In the genomic region with DNA sequence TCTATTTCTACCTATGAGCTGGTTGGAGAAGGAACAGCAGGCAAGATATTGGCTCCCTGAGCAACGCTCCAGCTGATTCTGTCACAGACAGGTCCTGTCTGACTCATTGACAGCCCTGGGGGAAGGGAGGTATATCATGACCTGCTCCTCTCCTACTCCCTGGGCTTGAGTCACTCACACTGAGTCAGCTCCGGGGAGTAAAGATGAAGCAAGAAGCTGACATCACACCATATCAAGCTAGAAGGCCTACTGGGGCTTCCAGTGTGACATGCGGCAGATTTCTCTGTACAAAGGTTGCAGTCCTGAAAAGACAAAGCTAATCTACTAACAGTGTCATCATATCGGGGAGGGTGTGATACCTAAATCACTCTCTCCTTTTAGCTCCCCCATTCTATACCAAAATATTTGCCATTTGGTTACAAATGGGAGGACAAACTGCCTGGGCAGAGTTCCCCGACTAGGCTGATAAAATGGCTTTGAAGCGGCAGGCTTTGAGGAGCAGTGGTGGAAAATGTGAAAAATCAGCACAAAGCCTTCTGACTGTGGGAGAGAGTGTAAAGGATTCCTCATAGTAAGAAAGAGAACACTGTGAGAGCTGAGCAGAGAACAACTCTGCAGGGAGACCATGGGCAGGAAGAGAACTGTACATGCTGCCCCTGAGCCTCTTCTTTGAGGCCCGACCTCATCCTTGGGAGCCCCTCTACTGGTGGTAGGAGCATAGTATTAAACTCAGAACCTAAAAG, we compare ENCODE assay signal across 8 cellular contexts. TPM values are rescaled to one million over a fixed set of nuclear protein-coding genes. Genes with fewer than 3 reads are reported as not detected.
DNase-seq lines count a peak whose midpoint lies in the region; FAIRE-seq and TF ChIP-seq lines count a peak whose summit lies in the region.

No MANE protein-coding gene starts in this region.

- dilution Hi-C loops in keratinocyte (cut with MboI; ENCODE audit: extremely low pct_ligation_motif_present, low sequenced_read_pairs): no loop called here

- no peaks in the 10 kb centered on the region for H3K9me3 Mint-ChIP-seq in T-helper 1 cell treated with Interleukin-12 subunit alpha and Interleukin-12 subunit beta and Interleukin-4 antibody, amounts not matched to agents 30 μg/mL and 1 μg/mL, for 36 hours

- DNase-seq in H4 (ENCODE audit: low spot score): peak; percentile 97
- peak; percentile 94 for DNase-seq in astrocyte of the cerebellum (ENCODE audit: low read depth)
- DNase-seq in keratinocyte (ENCODE audit: low read depth, low spot score): peak; percentile 97
- peak; percentile 53 to 84 (median 72) for DNase-seq in stimulated activated CD4-positive, alpha-beta T cell treated with anti-CD3 and anti-CD28 coated beads, Interleukin-1b, Interleukin-23, amount 100 ng/mL, for 24 hours (ENCODE audit: low read depth in 4 of 4, low spot score in 1 of 4)
- DNase-seq in GDM1 (lab: John Stamatoyannopoulos, UW): no peak
- no peak for DNase-seq in NCI-H1436 (lab: John Stamatoyannopoulos, UW)
- DNase-seq in hippocampal formation (lab: John Stamatoyannopoulos, UW): no peak

- H3K4me2 ChIP-seq in keratinocyte (ENCODE audit: control insufficient read depth, extremely low read depth, insufficient read depth, low read depth, low read length): peak overlapping the region; percentile 59

- peaks cover 23% of the 10 kb centered on the region for H3K4me1 ChIP-seq in keratinocyte (ENCODE audit: control insufficient read depth, extremely low read depth, insufficient read depth, low read length)

- peaks cover 9% of the 10 kb centered on the region for H3K9me1 ChIP-seq in keratinocyte (ENCODE audit: control insufficient read depth, extremely low read depth, insufficient read depth, low read length)

- FAIRE-seq in keratinocyte (lab: Jason Lieb, UNC): peak; percentile 98

- H4K20me1 ChIP-seq in keratinocyte (ENCODE audit: control insufficient read depth, extremely low read depth, insufficient read depth, low read length): peaks cover 7% of the 10 kb centered on the region

- peak overlapping the region; percentile 96 for H3K27ac ChIP-seq in keratinocyte (ENCODE audit: control insufficient read depth, insufficient read depth, low read length)

- no peaks in the 10 kb centered on the region for H3K9me3 ChIP-seq in keratinocyte (ENCODE audit: control insufficient read depth, low read depth, low read length)

- no peaks in the 10 kb centered on the region for H3K27me3 ChIP-seq in keratinocyte (ENCODE audit: control insufficient read depth, extremely low read depth, insufficient read depth, low read length)

- H3K27ac Mint-ChIP-seq in T-helper 1 cell treated with Interleukin-12 subunit alpha and Interleukin-12 subunit beta and Interleukin-4 antibody, amounts not matched to agents 30 μg/mL and 1 μg/mL, for 36 hours: peak overlapping the region; percentile 85

- peaks cover 11% of the 10 kb centered on the region for H3K79me2 ChIP-seq in keratinocyte (ENCODE audit: control insufficient read depth, insufficient read depth, low read length)

- in situ Hi-C loops in astrocyte of the cerebellum (cut with HindIII; ENCODE audit: low sequenced_read_pairs): no loop called here

- peaks cover 62% of the 10 kb centered on the region for H3K36me3 Mint-ChIP-seq in T-helper 1 cell treated with Interleukin-12 subunit alpha and Interleukin-12 subunit beta and Interleukin-4 antibody, amounts not matched to agents 30 μg/mL and 1 μg/mL, for 36 hours (ENCODE audit: low read depth)

- H2AFZ ChIP-seq in keratinocyte (ENCODE audit: control insufficient read depth, low read length): no peak overlapping the region

- peaks cover 29% of the 10 kb centered on the region for H3K4me1 Mint-ChIP-seq in T-helper 1 cell treated with Interleukin-12 subunit alpha and Interleukin-12 subunit beta and Interleukin-4 antibody, amounts not matched to agents 30 μg/mL and 1 μg/mL, for 36 hours (ENCODE audit: low read depth)

- H3K36me3 ChIP-seq in keratinocyte (ENCODE audit: control insufficient read depth in 2 of 2, extremely low read depth in 1 of 2, insufficient read depth in 2 of 2, low read length in 2 of 2): peaks cover 36 to 69% of the 10 kb centered on the region in 2 experiments

- H3K9ac ChIP-seq in keratinocyte (ENCODE audit: control insufficient read depth, extremely low read depth, insufficient read depth, low read length): peak overlapping the region; percentile 66

- H3K4me3 ChIP-seq in astrocyte of the cerebellum (ENCODE audit: low read depth, low read length): no peak overlapping the region
- H3K4me3 ChIP-seq in keratinocyte (ENCODE audit: control insufficient read depth in 2 of 3, extremely low read depth in 1 of 3, insufficient read depth in 2 of 3, low read depth in 1 of 3, low read length in 3 of 3): peak overlapping the region in 1 of 3 experiments; percentile 25

- TF ChIP-seq CTCF in astrocyte of the cerebellum (IDR thresholded peaks at IDR 0.05; ENCODE audit: low read depth, low read length, missing control alignments): peak; percentile 3
- TF ChIP-seq CTCF in keratinocyte (optimal IDR thresholded peaks at IDR 0.05 in 1 of 3, IDR thresholded peaks at IDR 0.05 in 1 of 3, conservative IDR thresholded peaks at IDR 0.05 in 1 of 3; ENCODE audit: extremely low read depth in 1 of 3, insufficient read depth in 2 of 3, low read length in 3 of 3): no peak

- H3K4me3 Mint-ChIP-seq in T-helper 1 cell treated with Interleukin-12 subunit alpha and Interleukin-12 subunit beta and Interleukin-4 antibody, amounts not matched to agents 30 μg/mL and 1 μg/mL, for 36 hours: no peak overlapping the region

- no peaks in the 10 kb centered on the region for H3K27me3 Mint-ChIP-seq in T-helper 1 cell treated with Interleukin-12 subunit alpha and Interleukin-12 subunit beta and Interleukin-4 antibody, amounts not matched to agents 30 μg/mL and 1 μg/mL, for 36 hours (ENCODE audit: low read depth)

RNA-seq across cellular contexts. Expression of gene PI4KB, which starts 15.5 kb away (rescaled TPM):
- total RNA-seq in H4 (2014; rRNA removed; shearing (Covaris generic)): 19.7 and 21.2 TPM in 2 replicates
- 40.9 to 61.0 TPM (median 58.1 TPM) in 3 replicates for polyA plus RNA-seq in keratinocyte
- 22.9 TPM for polyA plus RNA-seq in keratinocyte (2011; ENCODE audit: low read depth)
- 34.5 and 38.4 TPM in 2 replicates for polyA plus RNA-seq in keratinocyte (2011; cell fraction: cytosol; rRNA removed)
- polyA plus RNA-seq in keratinocyte (2011; cell fraction: nucleus; rRNA removed): 64.3 and 69.3 TPM in 2 replicates
- 30.6 and 33.6 TPM in 2 replicates for polyA plus RNA-seq in keratinocyte (2012; ENCODE audit: low replicate concordance)
- polyA minus RNA-seq in keratinocyte: 76.7 to 92.6 TPM (median 91.5 TPM) in 3 replicates
- 62.7 TPM for polyA minus RNA-seq in keratinocyte (2011; cell fraction: cytosol; rRNA and poly(A)+ RNA removed)
- 49.9 and 61.5 TPM in 2 replicates for polyA minus RNA-seq in keratinocyte (2011; cell fraction: nucleus; rRNA and poly(A)+ RNA removed)

RNA-seq across cellular contexts. Expression of gene ZNF687, which starts 29.7 kb away (rescaled TPM):
- total RNA-seq in H4 (2014; rRNA removed; shearing (Covaris generic)): 7.4 and 8.7 TPM in 2 replicates
- 7.3 to 11.4 TPM (median 10.9 TPM) in 3 replicates for polyA plus RNA-seq in keratinocyte
- 4.7 TPM for polyA plus RNA-seq in keratinocyte (2011; ENCODE audit: low read depth)
- 5.7 and 7.7 TPM in 2 replicates for polyA plus RNA-seq in keratinocyte (2011; cell fraction: cytosol; rRNA removed)
- polyA plus RNA-seq in keratinocyte (2011; cell fraction: nucleus; rRNA removed): 16.5 and 20.4 TPM in 2 replicates
- 8.8 and 10.5 TPM in 2 replicates for polyA plus RNA-seq in keratinocyte (2012; ENCODE audit: low replicate concordance)
- polyA minus RNA-seq in keratinocyte: 21.9 to 58.5 TPM (median 28.3 TPM) in 3 replicates
- 24.4 TPM for polyA minus RNA-seq in keratinocyte (2011; cell fraction: cytosol; rRNA and poly(A)+ RNA removed)
- polyA minus RNA-seq in keratinocyte (2011; cell fraction: nucleus; rRNA and poly(A)+ RNA removed): 28.9 and 29.3 TPM in 2 replicates

RNA-seq across cellular contexts. Expression of gene RFX5, which starts 35.3 kb away (rescaled TPM):
- total RNA-seq in H4 (2014; rRNA removed; shearing (Covaris generic)): 49.6 and 49.7 TPM in 2 replicates
- polyA plus RNA-seq in keratinocyte: 35.0 to 61.9 TPM (median 55.4 TPM) in 3 replicates
- 3.4 TPM for polyA plus RNA-seq in keratinocyte (2011; ENCODE audit: low read depth)
- polyA plus RNA-seq in keratinocyte (2011; cell fraction: cytosol; rRNA removed): 28.6 and 48.7 TPM in 2 replicates
- 68.3 and 71.6 TPM in 2 replicates for polyA plus RNA-seq in keratinocyte (2011; cell fraction: nucleus; rRNA removed)
- 11.1 and 28.3 TPM in 2 replicates for polyA plus RNA-seq in keratinocyte (2012; ENCODE audit: low replicate concordance)
- 51.3 to 174 TPM (median 62.4 TPM) in 3 replicates for polyA minus RNA-seq in keratinocyte
- polyA minus RNA-seq in keratinocyte (2011; cell fraction: cytosol; rRNA and poly(A)+ RNA removed): 34.5 TPM
- 31.4 and 44.1 TPM in 2 replicates for polyA minus RNA-seq in keratinocyte (2011; cell fraction: nucleus; rRNA and poly(A)+ RNA removed)

RNA-seq across cellular contexts. Expression of gene PSMD4, which starts 57.2 kb away (rescaled TPM):
- 319 TPM in 2 replicates for total RNA-seq in H4 (2014; rRNA removed; shearing (Covaris generic))
- 195 to 223 TPM (median 219 TPM) in 3 replicates for polyA plus RNA-seq in keratinocyte
- polyA plus RNA-seq in keratinocyte (2011; ENCODE audit: low read depth): 83.5 TPM
- polyA plus RNA-seq in keratinocyte (2011; cell fraction: cytosol; rRNA removed): 161 and 185 TPM in 2 replicates
- 161 and 166 TPM in 2 replicates for polyA plus RNA-seq in keratinocyte (2011; cell fraction: nucleus; rRNA removed)
- polyA plus RNA-seq in keratinocyte (2012; ENCODE audit: low replicate concordance): 117 and 196 TPM in 2 replicates
- polyA minus RNA-seq in keratinocyte: 114 to 164 TPM (median 164 TPM) in 3 replicates
- polyA minus RNA-seq in keratinocyte (2011; cell fraction: cytosol; rRNA and poly(A)+ RNA removed): 98.0 TPM
- 34.0 and 55.1 TPM in 2 replicates for polyA minus RNA-seq in keratinocyte (2011; cell fraction: nucleus; rRNA and poly(A)+ RNA removed)

Comparison
In these comparisons a context has a peak if more than half of its experiments do, and no peak if none do; other contexts are left out.
1. DNase-seq: peak in H4 (single experiment), astrocyte of the cerebellum (single experiment), keratinocyte (single experiment) and stimulated activated CD4-positive, alpha-beta T cell treated with anti-CD3 and anti-CD28 coated beads, Interleukin-1b, Interleukin-23, amount 100 ng/mL, for 24 hours (4 of 4); none in GDM1 (single experiment), NCI-H1436 (single experiment) and hippocampal formation (0 of 2).